16 cellular contexts compared by ENCODE assay signal in the genomic region with DNA sequence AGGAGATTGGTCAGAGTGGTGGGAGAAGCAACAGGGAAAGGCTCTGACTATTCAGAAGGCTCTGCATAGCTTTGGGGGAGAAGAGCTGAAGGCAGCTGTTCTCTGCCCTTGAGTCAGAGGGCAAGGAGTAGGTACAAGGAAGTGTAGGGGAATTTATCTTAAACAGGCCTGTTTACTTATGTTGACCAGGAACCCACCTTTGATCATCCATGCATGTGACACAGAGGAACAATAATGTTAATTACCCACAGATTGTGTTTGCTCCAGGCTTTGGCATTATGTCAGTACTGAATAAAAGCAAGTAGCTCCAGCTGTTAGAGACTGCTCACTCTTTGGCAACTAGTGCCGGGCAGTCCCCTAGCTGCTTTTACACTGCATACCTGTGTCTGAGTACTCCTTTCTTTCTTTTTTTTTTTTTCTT.
DNase-seq lines count a peak whose midpoint lies in the region; ATAC-seq, FAIRE-seq and TF ChIP-seq lines count a peak whose summit lies in the region.
"Had no signal": no experiment of that assay in that cellular context is flagged by ENCODE, and none has a peak within 500 bp of the region (broad histone marks: within the 10 kb centered on the region; RNA-seq: fewer than 3 reads in every experiment).

No MANE protein-coding gene starts in this region.

- POLR2A ChIA-PET in A549 (lab: Yijun Ruan, JAX): interaction anchor here (0.5 kb wide), 1 partner anchor 21 kb away, joined by 4 read pairs; no protein-coding TSS in a partner anchor

- peak in 1 of 2 experiments; percentile 81 for DNase-seq in A549 (ENCODE audit: low read depth in 1 of 2, low spot score in 1 of 2)
- DNase-seq in EH (ENCODE audit: low read depth): peak; percentile 22
- DNase-seq in RPMI7951 (ENCODE audit: low read depth): peak; percentile 46
- DNase-seq in kidney glomerular epithelial cell (lab: John Stamatoyannopoulos, UW): peak; percentile 20
- DNase-seq in activated gamma-delta T cell treated with Interleukin-2 at 50 U/mL for 16 hours: no peak
- no peak for DNase-seq in dermis blood vessel endothelial cell
- DNase-seq in erythroblast (lab: John Stamatoyannopoulos, UW): no peak
- DNase-seq: activated B cell treated with CpG ODN at 0.5 μM for 24 hours; activated CD8-positive, alpha-beta memory T cell treated with anti-CD3 and anti-CD28 coated beads for 24 hours; amniotic stem cell; H7; mammary epithelial cell; NCI-H2107 had no signal

- CTCF ChIA-PET in A549 (lab: Yijun Ruan, JAX): interaction anchor here (1.0 to 8.6 kb wide), 4 partner anchors 13 to 62 kb away, joined by 3 to 50 read pairs (median 9); no protein-coding TSS in a partner anchor

- FAIRE-seq in A549 (lab: Jason Lieb, UNC): no peak
- FAIRE-seq: D721Med had no signal

- no peak overlapping the region for H3K4me3 ChIP-seq in A549
- H3K4me3 ChIP-seq: vagina had no signal

- peak; percentile 25 to 36; a peak in 1 of 5 replicates for TF ChIP-seq EP300 in A549 (IDR thresholded peaks at IDR 0.05)

- TF ChIP-seq POLR2A in A549 (IDR thresholded peaks at IDR 0.05; ENCODE audit: low read length): no peak
- TF ChIP-seq POLR2A in erythroblast (IDR thresholded peaks at IDR 0.05; ENCODE audit: low read length): no peak

- H3K4me2 ChIP-seq in A549: peak overlapping the region; percentile 34

- TF ChIP-seq RAD21 in A549 (conservative IDR thresholded peaks at IDR 0.05 in 1 of 2, IDR thresholded peaks at IDR 0.05 in 1 of 2): no peak; a peak in 1 of 5 replicates

- no peak for TF ChIP-seq CTCF in A549 (IDR thresholded peaks at IDR 0.05)

- WGBS in A549 (ENCODE audit: missing lambda C conversion rate): 54% methylated on average over 1 of the region's 1 CpG

- peak; percentile 85 to 91 for ATAC-seq in A549
- ATAC-seq in GM21576 (IDR thresholded peaks at IDR 0.05; ENCODE audit: unreplicated experiment): no peak

- H3K4me1 ChIP-seq in A549: peaks cover 47% of the 10 kb centered on the region

- H3K27ac ChIP-seq in A549: peak overlapping the region; percentile 57 to 74
- H3K27ac ChIP-seq: vagina had no signal

- peaks cover 7% of the 10 kb centered on the region; the same call in 1 of the 3 replicates for H3K9me3 ChIP-seq in A549
- H3K9me3 ChIP-seq: vagina had no signal

TF ChIP-seq in A549, 52 proteins besides CTCF, POLR2A, EP300 and RAD21:
- no peak for TF ChIP-seq ZSCAN20 (CRISPR knock-in tag; IDR thresholded peaks at IDR 0.05)
- TF ChIP-seq, protein P1, sequence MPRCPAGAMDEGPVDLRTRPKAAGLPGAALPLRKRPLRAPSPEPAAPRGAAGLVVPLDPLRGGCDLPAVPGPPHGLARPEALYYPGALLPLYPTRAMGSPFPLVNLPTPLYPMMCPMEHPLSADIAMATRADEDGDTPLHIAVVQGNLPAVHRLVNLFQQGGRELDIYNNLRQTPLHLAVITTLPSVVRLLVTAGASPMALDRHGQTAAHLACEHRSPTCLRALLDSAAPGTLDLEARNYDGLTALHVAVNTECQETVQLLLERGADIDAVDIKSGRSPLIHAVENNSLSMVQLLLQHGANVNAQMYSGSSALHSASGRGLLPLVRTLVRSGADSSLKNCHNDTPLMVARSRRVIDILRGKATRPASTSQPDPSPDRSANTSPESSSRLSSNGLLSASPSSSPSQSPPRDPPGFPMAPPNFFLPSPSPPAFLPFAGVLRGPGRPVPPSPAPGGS (IDR thresholded peaks at IDR 0.05): no peak
- peak; percentile 49 for TF ChIP-seq GATA3 (IDR thresholded peaks at IDR 0.05; ENCODE audit: borderline replicate concordance)
- TF ChIP-seq, protein P2, sequence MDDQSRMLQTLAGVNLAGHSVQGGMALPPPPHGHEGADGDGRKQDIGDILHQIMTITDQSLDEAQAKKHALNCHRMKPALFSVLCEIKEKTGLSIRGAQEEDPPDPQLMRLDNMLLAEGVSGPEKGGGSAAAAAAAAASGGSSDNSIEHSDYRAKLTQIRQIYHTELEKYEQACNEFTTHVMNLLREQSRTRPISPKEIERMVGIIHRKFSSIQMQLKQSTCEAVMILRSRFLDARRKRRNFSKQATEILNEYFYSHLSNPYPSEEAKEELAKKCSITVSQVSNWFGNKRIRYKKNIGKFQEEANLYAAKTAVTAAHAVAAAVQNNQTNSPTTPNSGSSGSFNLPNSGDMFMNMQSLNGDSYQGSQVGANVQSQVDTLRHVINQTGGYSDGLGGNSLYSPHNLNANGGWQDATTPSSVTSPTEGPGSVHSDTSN (IDR thresholded peaks at IDR 0.05): no peak
- TF ChIP-seq BHLHE40 (IDR thresholded peaks at IDR 0.05; ENCODE audit: low read depth, low read length): peak; percentile 20; the same call in 1 of the 2 replicates
- TF ChIP-seq FOSB (CRISPR knock-in tag; IDR thresholded peaks at IDR 0.05): no peak
- TF ChIP-seq JUNB (IDR thresholded peaks at IDR 0.05): peak; percentile 19; the same call in 1 of the 2 replicates

Comparison
In these comparisons a context has a peak if more than half of its experiments do, and no peak if none do; other contexts are left out.
1. DNase-seq: peak in EH (single experiment), RPMI7951 (single experiment) and kidney glomerular epithelial cell (single experiment); none in activated gamma-delta T cell treated with Interleukin-2 at 50 U/mL for 16 hours (single experiment), dermis blood vessel endothelial cell (single experiment) and erythroblast (0 of 2).